In the genomic region with DNA sequence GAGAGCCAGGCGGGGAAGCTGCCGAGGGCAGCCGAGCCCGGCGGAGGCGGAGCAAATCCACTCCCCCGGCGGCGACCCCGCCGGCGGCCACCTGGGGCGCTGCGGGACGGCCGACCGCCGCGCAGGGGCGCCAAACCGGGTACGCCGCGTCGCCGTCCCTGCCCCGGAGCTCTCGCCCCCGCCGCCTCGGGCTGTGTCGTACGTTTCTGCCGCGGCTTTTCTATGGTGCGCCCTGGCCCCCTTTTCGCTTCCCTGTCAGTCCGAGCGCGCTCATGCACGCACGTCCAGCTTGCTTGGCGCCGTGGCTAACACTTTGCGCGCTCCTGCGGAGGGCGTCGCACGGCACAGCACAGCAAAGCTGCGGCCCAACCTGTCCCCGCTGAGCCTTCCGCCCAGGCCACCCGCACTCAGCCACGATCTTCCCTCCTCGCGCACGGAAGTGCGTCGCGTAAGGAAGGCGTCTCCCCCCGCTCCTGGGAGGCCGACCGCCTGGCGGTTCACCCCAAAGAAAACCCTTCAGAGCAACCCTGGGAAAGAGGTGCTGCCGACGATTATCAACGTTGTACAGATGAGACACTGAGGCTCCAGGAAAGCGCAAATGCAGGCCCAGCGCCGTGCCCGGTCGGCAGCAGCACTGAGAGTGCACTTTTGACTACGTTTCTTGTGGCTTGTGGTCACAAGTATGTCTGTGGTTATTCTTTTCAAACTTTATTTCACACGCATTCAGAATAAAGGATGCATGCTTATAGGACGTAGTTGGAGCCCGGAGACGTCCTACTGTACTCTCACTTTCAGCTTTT, we compare ENCODE assay signal across 8 cellular contexts. TPM values are rescaled to one million over a fixed set of nuclear protein-coding genes. Genes with fewer than 3 reads are reported as not detected.
DNase-seq lines count a peak whose midpoint lies in the region; ATAC-seq and TF ChIP-seq lines count a peak whose summit lies in the region.

Gene HECTD1 (minus strand): TSS at position 48 of the 800 bp plus-strand sequence. CDS start 1,857 bp downstream, outside the sequence.

- no peaks in the 10 kb centered on the region for H3K9me3 Mint-ChIP-seq in IgD-negative memory B cell

- CTCF ChIA-PET in PC-9 (lab: Charles Lee), result interaction anchor here (0.6 to 0.9 kb wide), 3 partner anchors 62 to 1175 kb away, joined by 3 to 5 read pairs (median 4); no protein-coding TSS in a partner anchor

- TSS peak; percentile 89 for BruUV-seq in PC-9 (replicated peaks; lab: Mats Ljungman, UMichigan)

- peak within 1 kb of the TSS; percentile 87 for H3K27ac ChIP-seq in PC-9

- peak within 1 kb of the TSS; percentile 82 for H3K4me3 ChIP-seq in PC-9

- H3K4me1 Mint-ChIP-seq in IgD-negative memory B cell, result peaks cover 30 to 34% (median 31%) of the 10 kb centered on the region in 3 donors

- peaks cover 13% of the 10 kb centered on the region; the same call in 1 of the 2 replicates for H3F3A ChIP-seq in PC-9 (ENCODE audit: insufficient read depth, low read depth)

- H3K4me2 ChIP-seq in PC-9, result peak within 1 kb of the TSS; percentile 96

- H3K36me3 ChIP-seq in PC-9 (ENCODE audit: low read depth), result 0 out of 2 replicates have a peak, but pooled peaks cover 4% of the 10 kb centered on the region

- H3K79me2 ChIP-seq in PC-9 (ENCODE audit: low read depth), result peaks cover 42% of the 10 kb centered on the region

- no peaks in the 10 kb centered on the region for H3K9me3 ChIP-seq in PC-9 (ENCODE audit: insufficient read depth, low read depth)

- intact Hi-C loops in PC-9 (cut with micrococcal nuclease; ENCODE audit: unreplicated experiment), result loop anchor here (2.0 kb wide), 2 partner anchors 55 to 149 kb away; no protein-coding TSS in a partner anchor

- peak; percentile 71 for DNase-seq in DMS53 treated with DMSO at 0.1 percent for 48 hours (lab: John Stamatoyannopoulos, UW; ENCODE audit: unreplicated experiment)
- DNase-seq in PC-9, result peak; percentile 61 to 86
- DNase-seq in activated T-cell treated with anti-CD3 and anti-CD28 coated beads, Interleukin-2, amount 50 U/mL, for 1 hour, result peak; percentile 91
- peak; percentile 91 for DNase-seq in myocyte (ENCODE audit: low read depth)
- DNase-seq in stimulated activated CD8-positive, alpha-beta memory T cell treated with anti-CD3 and anti-CD28 coated beads, Interleukin-7, amount 100 ng/mL, for 48 hours (ENCODE audit: extremely low read depth in 1 of 2, low read depth in 1 of 2), result peak; percentile 82 to 83

- H3K27ac Mint-ChIP-seq in IgD-negative memory B cell, result peak within 1 kb of the TSS; percentile 99 to 100 (median 99)

- peaks cover 28% of the 10 kb centered on the region for H3K4me1 ChIP-seq in PC-9 (replicated peaks; ENCODE audit: insufficient read depth)

- peak within 1 kb of the TSS; percentile 95 to 99 (median 98) for H3K4me3 Mint-ChIP-seq in IgD-negative memory B cell

- no peaks in the 10 kb centered on the region for H3K9me2 ChIP-seq in PC-9 (ENCODE audit: insufficient read depth)

- ATAC-seq in GM21576 (IDR thresholded peaks at IDR 0.05; ENCODE audit: unreplicated experiment) (peak; percentile 68), esophagus mucosa (peak; percentile 92)

- no peaks in the 10 kb centered on the region for H3K27me3 Mint-ChIP-seq in IgD-negative memory B cell

- H4K20me1 ChIP-seq in PC-9 (ENCODE audit: insufficient read depth), result peaks cover 6% of the 10 kb centered on the region; the same call in 1 of the 2 replicates

- peak; percentile 36; the same call in 1 of the 2 replicates for TF ChIP-seq CTCF in PC-9 (conservative IDR thresholded peaks at IDR 0.05)

- no peaks in the 10 kb centered on the region for H3K27me3 ChIP-seq in PC-9 (ENCODE audit: insufficient read depth, low read depth)

- H2AFZ ChIP-seq in PC-9, result peak within 1 kb of the TSS; percentile 84

- H3K36me3 Mint-ChIP-seq in IgD-negative memory B cell, result peaks cover 6% of the 10 kb centered on the region

- POLR2A ChIA-PET in PC-9 (lab: Charles Lee; ENCODE audit: unreplicated experiment), result interaction anchor here (0.6 to 1.3 kb wide), 5 partner anchors 13 to 142 kb away, joined by 3 to 7 read pairs (median 4); no protein-coding TSS in a partner anchor

RNA-seq across cellular contexts. Expression of gene HECTD1, which starts in this region (rescaled TPM):
- polyA plus RNA-seq in IgD-negative memory B cell, result 30.9 TPM
- total RNA-seq in PC-9 (2021), result 93.9 and 94.4 TPM in 2 replicates
- total RNA-seq in esophagus mucosa, result 174 TPM
- total RNA-seq in myocyte, result 182 and 221 TPM in 2 replicates
- polyA plus RNA-seq in myocyte (2012), result 44.6 TPM

Comparison
In these comparisons a context has a peak if more than half of its experiments do, and no peak if none do; other contexts are left out.
1. Peak in every context shown above with its lines: DNase-seq, ATAC-seq, H3K4me3 ChIP-seq and H3K27ac ChIP-seq.